27 cellular contexts compared by ENCODE assay signal in the genomic region with DNA sequence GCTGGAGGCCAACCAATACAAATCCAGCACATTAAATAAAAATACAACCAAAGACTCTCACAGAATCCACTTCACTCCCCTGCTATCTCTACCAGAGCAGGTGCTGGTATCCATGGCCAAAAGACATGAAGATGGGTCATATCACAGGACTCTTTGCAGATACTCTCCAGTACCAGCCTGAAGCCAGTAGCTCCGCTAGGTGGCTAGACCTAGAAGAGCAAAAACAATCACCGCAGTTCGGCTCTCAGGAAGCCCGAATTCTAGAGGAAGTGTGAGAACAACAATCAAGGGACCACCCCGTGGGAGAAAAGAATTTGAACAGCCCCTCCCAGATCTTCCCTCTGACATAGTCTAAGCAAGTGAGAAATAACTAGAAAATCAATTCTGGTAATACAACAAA. TPM values are rescaled to one million over a fixed set of nuclear protein-coding genes. Genes with fewer than 3 reads are reported as not detected.
"Had no signal": no experiment of that assay in that cellular context is flagged by ENCODE, and none has a peak within 500 bp of the region (broad histone marks: within the 10 kb centered on the region; RNA-seq: fewer than 3 reads in every experiment).

No MANE protein-coding gene starts in this region.

- H3K27me3 ChIP-seq: brain microvascular endothelial cell, cardiac muscle cell had no signal

- H3K27ac ChIP-seq: brain microvascular endothelial cell, cardiac muscle cell, KMS-11, SK-N-MC had no signal

- DNase-seq: activated CD4-positive, alpha-beta memory T cell treated with anti-CD3 and anti-CD28 coated beads, Interleukin-2, amount 10 ng/mL, durations not matched to agents 7 days and 5 days; activated CD4-positive, alpha-beta T cell treated with anti-CD3 and anti-CD28 coated beads, Interleukin-2, amount 10 ng/mL, durations not matched to agents 7 days and 5 days; activated CD4-positive, CD25-positive, alpha-beta regulatory T cell; activated gamma-delta T cell; activated naive CD4-positive, alpha-beta T cell treated with anti-CD3 and anti-CD28 coated beads, Interleukin-2, amount 10 ng/mL, durations not matched to agents 7 days and 5 days; activated naive CD8-positive, alpha-beta T cell treated with anti-CD3 and anti-CD28 coated beads for 36 hours; activated T-cell treated with anti-CD3 and anti-CD28 coated beads for 4 hours; activated T-cell treated with anti-CD3 and anti-CD28 coated beads, Interleukin-2, amount 50 U/mL, for 48 hours; brain microvascular endothelial cell; NCI-H1092 treated with DMSO at 0.1 percent for 48 hours; NCI-H1417 treated with DMSO at 0.1 percent for 48 hours; NCI-H187; NCI-H2081; NCI-H2171 treated with DMSO at 0.1 percent for 48 hours; NCI-H510A; NCI-H526 treated with DMSO at 0.1 percent for 48 hours; SIG-M5; T-cell; T-helper 2 cell; T1000 had no signal

- FAIRE-seq: RCC 7860, TTC549 had no signal

- H3K36me3 ChIP-seq: brain microvascular endothelial cell, cardiac muscle cell had no signal

- H3K4me2 ChIP-seq: KMS-11 had no signal

- ATAC-seq: activated T-helper 17 cell treated with anti-CD3 and anti-CD28 coated beads, Interleukin-2, amount 50 U/mL, for 72 hours; PC-3; T-cell had no signal

- H3K4me3 ChIP-seq: cardiac muscle cell, SK-N-MC had no signal

- H3K9ac ChIP-seq: KMS-11 had no signal

RNA-seq across cellular contexts. Expression of a gene that starts 20.2 kb away (rescaled TPM):
- total RNA-seq: PC-3 had no signal
- polyA plus RNA-seq: cardiac muscle cell had no signal
